In the genomic region with DNA sequence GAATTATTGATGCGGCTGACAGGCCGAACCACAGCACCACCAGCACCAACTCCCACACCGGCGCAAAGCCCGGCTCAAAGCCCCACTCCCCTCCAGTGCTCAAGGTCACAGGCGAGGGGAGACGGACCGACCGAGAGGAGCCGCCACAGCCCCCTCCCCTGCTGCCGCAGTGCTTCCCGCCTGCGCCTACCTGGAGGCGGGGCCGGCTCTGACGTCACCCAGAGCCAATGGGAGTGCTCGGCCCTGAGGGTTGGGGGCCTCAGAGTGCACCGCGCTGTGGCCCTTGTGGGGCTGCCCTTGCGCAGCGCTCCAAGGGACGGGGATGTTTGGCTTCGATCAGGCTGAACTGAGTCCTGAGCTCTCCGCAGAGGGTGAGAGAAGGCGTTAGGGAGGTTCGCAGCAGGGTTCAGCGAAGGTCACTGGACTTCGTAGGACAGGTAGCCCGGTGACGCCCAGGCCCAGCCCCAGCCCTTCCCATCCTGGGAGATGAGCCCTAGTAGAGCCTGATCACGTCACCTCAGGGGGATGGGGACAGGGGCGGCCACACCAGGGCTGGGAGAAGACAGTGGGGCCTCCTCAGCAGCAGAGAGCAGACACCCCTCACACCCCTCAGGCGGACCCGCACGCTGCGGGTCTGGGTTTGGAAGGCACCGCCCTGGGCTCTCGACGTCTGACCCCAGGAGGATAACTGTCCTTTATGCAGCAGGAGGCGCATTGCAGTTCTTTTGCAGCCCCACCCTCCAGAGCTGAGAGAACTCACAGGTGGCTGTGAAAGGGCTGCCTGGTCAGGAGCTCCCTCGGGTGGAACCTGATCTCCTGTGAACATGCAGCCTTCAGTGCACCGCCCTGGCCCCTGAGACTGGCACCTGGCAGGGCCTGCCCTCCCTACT, we compare ENCODE assay signal across 9 cellular contexts. TPM values are rescaled to one million over a fixed set of nuclear protein-coding genes. Genes with fewer than 3 reads are reported as not detected.
A peak's percentile ranks its signal among the peaks of the same experiment; 100 is the strongest.
DNase-seq lines count a peak whose midpoint lies in the region; ATAC-seq, FAIRE-seq and TF ChIP-seq lines count a peak whose summit lies in the region.
"Had no signal": no experiment of that assay in that cellular context is flagged by ENCODE, and none has a peak within 500 bp of the region (broad histone marks: within the 10 kb centered on the region; RNA-seq: fewer than 3 reads in every experiment).

No MANE protein-coding gene starts in this region.

- ATAC-seq in sciatic nerve (peak; percentile 26), GM18867 (IDR thresholded peaks at IDR 0.05; ENCODE audit: unreplicated experiment) (no peak)

- no peaks in the 10 kb centered on the region for H3K9me3 ChIP-seq in adipocyte (ENCODE audit: control insufficient read depth, low read length)

- peaks cover 23% of the 10 kb centered on the region for H3K27me3 ChIP-seq in adipocyte (replicated peaks; ENCODE audit: control insufficient read depth, insufficient read depth, low read length)

- no peak for TF ChIP-seq CTCF in D721Med (IDR thresholded peaks at IDR 0.05; ENCODE audit: insufficient read depth, missing control alignments)

- intact Hi-C loops in sciatic nerve (cut with DNase I) = no loop called here

- H3K36me3 ChIP-seq in adipocyte (ENCODE audit: control insufficient read depth, insufficient read depth, low read length, severe bottlenecking) = no peaks in the 10 kb centered on the region

- DNase-seq in DMS53 (lab: John Stamatoyannopoulos, UW) (peak; percentile 68), NCI-H774 (lab: John Stamatoyannopoulos, UW) (peak; percentile 34), adipocyte (ENCODE audit: low read depth) (peak; percentile 41), hypothalamus (lab: John Stamatoyannopoulos, UW) (peak in 32 of 51 donors; percentile 22 to 74 (median 54)), sciatic nerve (ENCODE audit: low spot score) (no peak), KG1 (lab: John Stamatoyannopoulos, UW) (no peak), D721Med (ENCODE audit: insufficient read length, low spot score) (no peak)

- no peak for FAIRE-seq in D721Med (lab: Jason Lieb, UNC)
- FAIRE-seq: frontal cortex had no signal

- H3K4me1 ChIP-seq in adipocyte (ENCODE audit: control insufficient read depth, insufficient read depth, low read length) = peaks cover 4% of the 10 kb centered on the region

- H3K4me3 ChIP-seq in adipocyte (ENCODE audit: low read length) = no peak overlapping the region

- no peak overlapping the region for H3K9ac ChIP-seq in adipocyte (ENCODE audit: low read length)

RNA-seq across cellular contexts. Expression of a gene that starts 1.5 kb away (rescaled TPM):
- total RNA-seq in sciatic nerve = 7.4 TPM

RNA-seq across cellular contexts. Expression of a gene that starts 13.8 kb away (rescaled TPM):
- 18.2 TPM for total RNA-seq in sciatic nerve

Comparison
In these comparisons a context has a peak if more than half of its experiments do, and no peak if none do; other contexts are left out.
1. DNase-seq: peak in DMS53 (single experiment), NCI-H774 (single experiment), adipocyte (single experiment) and hypothalamus (32 of 51); none in sciatic nerve (single experiment), KG1 (single experiment) and D721Med (single experiment).